31 cellular contexts compared by ENCODE assay signal in genomic region chr6:112160745-112161144, GRCh38.
"Had no signal": no experiment of that assay in that cellular context is flagged by ENCODE, and none has a peak within 500 bp of the region (broad histone marks: within the 10 kb centered on the region; RNA-seq: fewer than 3 reads in every experiment).

No MANE protein-coding gene starts in this region.

- H3K36me3 ChIP-seq: WERI-Rb-1 had no signal

- DNase-seq: activated CD4-positive, alpha-beta memory T cell treated with anti-CD3 and anti-CD28 coated beads, Interleukin-2, amount 10 ng/mL, durations not matched to agents 7 days and 5 days; activated CD4-positive, alpha-beta T cell treated with anti-CD3 and anti-CD28 coated beads for 1 hour; activated CD4-positive, alpha-beta T cell treated with anti-CD3 and anti-CD28 coated beads for 48 hours; activated CD4-positive, CD25-positive, alpha-beta regulatory T cell; activated CD8-positive, alpha-beta memory T cell treated with anti-CD3 and anti-CD28 coated beads for 24 hours; activated CD8-positive, alpha-beta memory T cell treated with anti-CD3 and anti-CD28 coated beads, Interleukin-2, amount 10 ng/mL, durations not matched to agents 7 days and 5 days; activated CD8-positive, alpha-beta memory T cell treated with anti-CD3 and anti-CD28 coated beads, Interleukin-2, amount 50 U/mL, for 48 hours; activated effector memory CD4-positive, alpha-beta T cell treated with Interleukin-2 at 50 U/mL for 16 hours; activated naive CD4-positive, alpha-beta T cell treated with anti-CD3 and anti-CD28 coated beads, Interleukin-2, amount 10 ng/mL, durations not matched to agents 7 days and 5 days; activated naive CD8-positive, alpha-beta T cell treated with anti-CD3 and anti-CD28 coated beads, Interleukin-2, amount 50 U/mL, for 24 hours; activated T-cell treated with anti-CD3 and anti-CD28 coated beads, Interleukin-2, amount 50 U/mL, for 48 hours; anterior cingulate cortex; Kasumi-1; KG1; MG63; NCI-H1048; NCI-H1105 treated with DMSO at 0.1 percent for 48 hours; NCI-H1436; NCI-H1694; NCI-H1930; NCI-H2081 treated with DMSO at 0.1 percent for 48 hours; NCI-H226; NCI-H446 treated with DMSO at 0.1 percent for 48 hours; NCI-H69; Right ventricle myocardium superior; SW 1271; T-helper 1 cell; T-helper 2 cell; T-helper 9 cell; WERI-Rb-1 had no signal

- H3K9me3 ChIP-seq: MG63 had no signal

- H3K4me3 ChIP-seq: MG63 had no signal

- FAIRE-seq: bronchial epithelial cell had no signal

- ATAC-seq: activated CD8-positive, alpha-beta memory T cell treated with anti-CD3 and anti-CD28 coated beads, Interleukin-2, amount 10 ng/mL, durations not matched to agents 7 days and 5 days; activated naive CD8-positive, alpha-beta T cell treated with anti-CD3 and anti-CD28 coated beads, Interleukin-2, amount 50 U/mL, for 24 hours had no signal

- H3K27ac ChIP-seq: WERI-Rb-1 had no signal

- H3K27me3 ChIP-seq: MG63 had no signal
